1 cellular context compared by ENCODE assay signal in genomic region chr6:149140137-149140909, GRCh38.
TF ChIP-seq lines count a peak whose summit lies in the region.

No MANE protein-coding gene starts in this region.

TF ChIP-seq in K562, 482 proteins besides CTCF, POLR2A, EP300 and RAD21 (continued from another document and continues in another):
- peak; percentile 84 for TF ChIP-seq CHAMP1 (IDR thresholded peaks at IDR 0.05)
- no peak for TF ChIP-seq ZNF140 (CRISPR knock-in tag; IDR thresholded peaks at IDR 0.05)
- TF ChIP-seq ZEB2 (IDR thresholded peaks at IDR 0.05), result peak; percentile 30; the same call in 1 of the 2 replicates
- TF ChIP-seq FOXM1 (IDR thresholded peaks at IDR 0.05; ENCODE audit: low read depth), result peak; percentile 94
- no peak for TF ChIP-seq FOXM1 (CRISPR knock-in tag; IDR thresholded peaks at IDR 0.05; ENCODE audit: low read depth)
- TF ChIP-seq CREB3L1 (IDR thresholded peaks at IDR 0.05; ENCODE audit: borderline replicate concordance, low read depth), result 0 out of 2 replicates have a peak, but pooled peaks have one; percentile 18
- no peak for TF ChIP-seq CEBPZ (IDR thresholded peaks at IDR 0.05; ENCODE audit: borderline replicate concordance, low read depth, low read length)
- no peak for TF ChIP-seq CREB1 (IDR thresholded peaks at IDR 0.05)
- no peak for TF ChIP-seq CREB1 (CRISPR knock-in tag; IDR thresholded peaks at IDR 0.05)
- no peak for TF ChIP-seq U2AF1 (optimal IDR thresholded peaks at IDR 0.05; ENCODE audit: low read depth, low read length)
- peak; percentile 96 for TF ChIP-seq SMARCE1 (IDR thresholded peaks at IDR 0.05)
- TF ChIP-seq ZBED1 (IDR thresholded peaks at IDR 0.05), result no peak
- TF ChIP-seq ZNF609 (CRISPR knock-in tag; IDR thresholded peaks at IDR 0.05; ENCODE audit: borderline replicate concordance), result no peak
- no peak for TF ChIP-seq HINFP (tag; conservative IDR thresholded peaks at IDR 0.05; ENCODE audit: low read depth)
- no peak for TF ChIP-seq MCM5 (IDR thresholded peaks at IDR 0.05; ENCODE audit: low read depth)
- TF ChIP-seq HCFC1 (IDR thresholded peaks at IDR 0.05; ENCODE audit: low read depth, low read length), result no peak
- TF ChIP-seq JUNB (CRISPR knock-in tag; conservative IDR thresholded peaks at IDR 0.05), result no peak
- no peak for TF ChIP-seq ZNF75A (CRISPR knock-in tag; IDR thresholded peaks at IDR 0.05)
- peak; percentile 67; the same call in 1 of the 2 replicates for TF ChIP-seq HDAC2 (IDR thresholded peaks at IDR 0.05)
- peak; percentile 19; the same call in 1 of the 2 replicates for TF ChIP-seq RAD51 (IDR thresholded peaks at IDR 0.05; ENCODE audit: borderline replicate concordance, low read depth)
- TF ChIP-seq ZNF431 (CRISPR knock-in tag; IDR thresholded peaks at IDR 0.05), result no peak
- TF ChIP-seq ILF3 (IDR thresholded peaks at IDR 0.05; ENCODE audit: borderline replicate concordance), result peak; percentile 53; the same call in 1 of the 2 replicates
- peak; percentile 89 for TF ChIP-seq CCNT2 (IDR thresholded peaks at IDR 0.05; ENCODE audit: borderline replicate concordance, extremely low read depth, insufficient read length, low read depth, low read length)
- TF ChIP-seq BRD4 (IDR thresholded peaks at IDR 0.05), result peak; percentile 20; the same call in 1 of the 2 replicates
- no peak for TF ChIP-seq ZNF224 (CRISPR knock-in tag; IDR thresholded peaks at IDR 0.05)
- TF ChIP-seq TBL1XR1 (IDR thresholded peaks at IDR 0.05; ENCODE audit: low read length in 2 of 2), result peak in 1 of 2 experiments; percentile 93; a peak in 2 of 4 replicates
- TF ChIP-seq ZNF449 (CRISPR knock-in tag; IDR thresholded peaks at IDR 0.05), result no peak
- no peak for TF ChIP-seq FOXP1 (CRISPR knock-in tag; IDR thresholded peaks at IDR 0.05)
- TF ChIP-seq TAF1 (IDR thresholded peaks at IDR 0.05; ENCODE audit: control insufficient read depth, extremely low read depth, insufficient read depth, low read length, severe bottlenecking), result no peak
- TF ChIP-seq DIDO1 (tag; IDR thresholded peaks at IDR 0.05; ENCODE audit: low read depth), result no peak
- TF ChIP-seq CBFA2T2 (conservative IDR thresholded peaks at IDR 0.05), result peak; percentile 95
- TF ChIP-seq PTBP1 (IDR thresholded peaks at IDR 0.05; ENCODE audit: low read depth, low read length), result no peak
- peak; percentile 31 for TF ChIP-seq HNRNPLL (IDR thresholded peaks at IDR 0.05; ENCODE audit: low read depth, low read length, poor library complexity, severe bottlenecking)
- TF ChIP-seq ZBTB26 (CRISPR knock-in tag; IDR thresholded peaks at IDR 0.05), result no peak
- no peak for TF ChIP-seq CHCHD3 (CRISPR knock-in tag; IDR thresholded peaks at IDR 0.05)
- TF ChIP-seq NFYB (IDR thresholded peaks at IDR 0.05; ENCODE audit: extremely low read depth, insufficient read length), result no peak
- no peak for TF ChIP-seq ZNF134 (CRISPR knock-in tag; conservative IDR thresholded peaks at IDR 0.05)
- no peak for TF ChIP-seq ZNF165 (CRISPR knock-in tag; IDR thresholded peaks at IDR 0.05; ENCODE audit: borderline replicate concordance)
- TF ChIP-seq E2F1 (CRISPR knock-in tag; IDR thresholded peaks at IDR 0.05), result no peak
- TF ChIP-seq IRF1 (CRISPR knock-in tag; IDR thresholded peaks at IDR 0.05; ENCODE audit: borderline replicate concordance), result no peak
- peak; percentile 60; the same call in 1 of the 2 replicates for TF ChIP-seq MTA3 (IDR thresholded peaks at IDR 0.05; ENCODE audit: borderline replicate concordance)
- TF ChIP-seq CTBP1 (IDR thresholded peaks at IDR 0.05; ENCODE audit: borderline replicate concordance), result 0 out of 2 replicates have a peak, but pooled peaks have one; percentile 40
- TF ChIP-seq SUPT5H (IDR thresholded peaks at IDR 0.05), result no peak
- no peak for TF ChIP-seq E2F4 (CRISPR knock-in tag; IDR thresholded peaks at IDR 0.05; ENCODE audit: low read depth)
- no peak for TF ChIP-seq NFIX (CRISPR knock-in tag; IDR thresholded peaks at IDR 0.05; ENCODE audit: low read depth)
